In the genomic region with DNA sequence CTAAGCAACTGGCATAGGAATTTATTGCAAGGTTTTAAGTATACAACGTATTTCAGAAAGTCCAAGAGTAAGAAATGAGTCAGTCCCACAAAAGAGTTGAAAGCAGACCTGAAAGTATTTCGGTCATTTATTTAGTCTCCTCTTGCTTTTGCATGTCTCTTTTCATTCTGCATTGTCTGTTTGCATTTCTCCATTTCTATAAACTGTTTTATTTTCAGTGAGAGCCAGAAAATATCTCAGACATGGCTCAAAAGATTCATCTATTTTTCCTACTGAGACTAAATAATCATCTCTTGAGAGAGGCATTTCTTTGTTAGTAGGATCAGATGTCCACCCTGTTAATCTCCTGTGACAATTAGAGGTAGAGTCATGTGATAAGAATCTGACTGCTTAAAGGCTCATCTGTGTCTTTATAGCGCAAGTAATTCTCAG, we compare ENCODE assay signal across 9 cellular contexts.
DNase-seq lines count a peak whose midpoint lies in the region; ATAC-seq and TF ChIP-seq lines count a peak whose summit lies in the region.
"Had no signal": no experiment of that assay in that cellular context is flagged by ENCODE, and none has a peak within 500 bp of the region (broad histone marks: within the 10 kb centered on the region; RNA-seq: fewer than 3 reads in every experiment).

No MANE protein-coding gene starts in this region.

- H3K9me3 ChIP-seq in neural progenitor cell (ENCODE audit: low read depth): no peaks in the 10 kb centered on the region
- no peaks in the 10 kb centered on the region for H3K9me3 ChIP-seq in trophoblast cell (ENCODE audit: insufficient read depth, low read depth, low read length)

- H2BK12ac ChIP-seq in trophoblast cell (ENCODE audit: low read length): no peak overlapping the region

- H3K4me1 ChIP-seq in neural progenitor cell: peaks cover 5% of the 10 kb centered on the region
- no peaks in the 10 kb centered on the region for H3K4me1 ChIP-seq in trophoblast cell (ENCODE audit: control insufficient read depth in 1 of 2, insufficient read depth in 2 of 2, low read length in 2 of 2)

- H3K4me1 Mint-ChIP-seq in neural progenitor cell: peaks cover 12% of the 10 kb centered on the region
- H3K4me1 Mint-ChIP-seq in stimulated activated memory B cell treated with anti-CD40 and anti-IgM and Interleukin-4, amounts not matched to agents 10 μg/mL and 1 μg/mL and 100 μg/mL, for 72 hours: no peaks in the 10 kb centered on the region

- WGBS in trophoblast cell (ENCODE audit: extremely low coverage, insufficient coverage, insufficient read length): no CpG with 5 or more reads among the region's 3 CpGs

- H3K4me2 ChIP-seq in neural progenitor cell (no peak overlapping the region), trophoblast cell (ENCODE audit: low read length) (no peak overlapping the region)

- no peak overlapping the region for H3K23ac ChIP-seq in trophoblast cell (ENCODE audit: low read length)

- H3K18ac ChIP-seq in trophoblast cell (ENCODE audit: low read length): no peak overlapping the region

- no peak overlapping the region for H3K4me3 ChIP-seq in neural progenitor cell
- H3K4me3 ChIP-seq in trophoblast cell (ENCODE audit: low read depth, low read length): no peak overlapping the region

- H3F3A ChIP-seq in neural progenitor cell (ENCODE audit: low read depth): no peaks in the 10 kb centered on the region

- H3K36me3 ChIP-seq in neural progenitor cell (no peaks in the 10 kb centered on the region), trophoblast cell (ENCODE audit: control insufficient read depth in 1 of 2, insufficient read depth in 2 of 2, low read length in 2 of 2) (no peaks in the 10 kb centered on the region)

- ATAC-seq in GM19035 (IDR thresholded peaks at IDR 0.05; ENCODE audit: unreplicated experiment) (peak; percentile 76), HG02678 (IDR thresholded peaks at IDR 0.05; ENCODE audit: unreplicated experiment) (peak; percentile 81)
- no peak for ATAC-seq in stimulated activated memory B cell treated with anti-CD40 and anti-IgM and Interleukin-4, amounts not matched to agents 10 μg/mL and 1 μg/mL and 100 μg/mL, for 72 hours

- H3K27me3 Mint-ChIP-seq in neural progenitor cell (ENCODE audit: insufficient read depth, low read depth): no peaks in the 10 kb centered on the region
- no peaks in the 10 kb centered on the region for H3K27me3 Mint-ChIP-seq in stimulated activated memory B cell treated with anti-CD40 and anti-IgM and Interleukin-4, amounts not matched to agents 10 μg/mL and 1 μg/mL and 100 μg/mL, for 72 hours

- no peaks in the 10 kb centered on the region for H3K27me3 ChIP-seq in neural progenitor cell
- H3K27me3 ChIP-seq in trophoblast cell (ENCODE audit: insufficient read depth, low read length): no peaks in the 10 kb centered on the region

- peak; percentile 20 for DNase-seq in HS-27A (ENCODE audit: low read depth)
- DNase-seq in neural progenitor cell (ENCODE audit: low spot score): no peak
- DNase-seq in DMS 273 treated with DMSO at 0.1 percent for 48 hours (lab: John Stamatoyannopoulos, UW): no peak
- no peak for DNase-seq in activated CD4-positive, CD25-positive, alpha-beta regulatory T cell treated with anti-CD3 and anti-CD28 coated beads, Interleukin-2, amount 50 U/mL, for 72 hours
- DNase-seq in trophoblast cell: no peak
- DNase-seq: stimulated activated CD4-positive, alpha-beta T cell treated with anti-CD3 and anti-CD28 coated beads, Interleukin-4, amount 100 ng/mL, for 1 hour had no signal

- H4K91ac ChIP-seq in trophoblast cell (ENCODE audit: low read depth, low read length): no peak overlapping the region

- no peak overlapping the region for H4K8ac ChIP-seq in trophoblast cell (ENCODE audit: low read depth, low read length)

- no peak overlapping the region for H3K14ac ChIP-seq in trophoblast cell (ENCODE audit: low read length)

- H2BK120ac ChIP-seq in trophoblast cell (ENCODE audit: insufficient read depth, low read length, poor library complexity): no peak overlapping the region

- H3K9me3 Mint-ChIP-seq in neural progenitor cell: no peaks in the 10 kb centered on the region
- no peaks in the 10 kb centered on the region for H3K9me3 Mint-ChIP-seq in stimulated activated memory B cell treated with anti-CD40 and anti-IgM and Interleukin-4, amounts not matched to agents 10 μg/mL and 1 μg/mL and 100 μg/mL, for 72 hours

- no peaks in the 10 kb centered on the region for H3K79me1 ChIP-seq in trophoblast cell (ENCODE audit: low read length)

- TF ChIP-seq CTCF in neural progenitor cell (IDR thresholded peaks at IDR 0.05): no peak

- H3K79me2 ChIP-seq in neural progenitor cell (ENCODE audit: low read depth): no peaks in the 10 kb centered on the region
- H3K79me2 ChIP-seq in trophoblast cell (ENCODE audit: control insufficient read depth, insufficient read depth, low read length, poor library complexity): no peaks in the 10 kb centered on the region

- no peak overlapping the region for H3K4ac ChIP-seq in trophoblast cell (ENCODE audit: low read depth, low read length)

- no peak overlapping the region for H4K12ac ChIP-seq in trophoblast cell (ENCODE audit: low read depth, low read length)

- H3K4me3 Mint-ChIP-seq in neural progenitor cell: no peak overlapping the region
- H3K4me3 Mint-ChIP-seq in stimulated activated memory B cell treated with anti-CD40 and anti-IgM and Interleukin-4, amounts not matched to agents 10 μg/mL and 1 μg/mL and 100 μg/mL, for 72 hours: no peak overlapping the region

- H2AFZ ChIP-seq in neural progenitor cell (replicated peaks): peak overlapping the region; percentile 58
- no peak overlapping the region for H2AFZ ChIP-seq in trophoblast cell (ENCODE audit: insufficient read depth, low read length, poor library complexity)

- no peaks in the 10 kb centered on the region for H4K20me1 ChIP-seq in neural progenitor cell (ENCODE audit: low read depth)

- H2BK5ac ChIP-seq in trophoblast cell (ENCODE audit: low read depth, low read length, poor library complexity): no peak overlapping the region

- no peak overlapping the region for H2AK5ac ChIP-seq in trophoblast cell (ENCODE audit: low read length)

- H3K36me3 Mint-ChIP-seq in neural progenitor cell: no peaks in the 10 kb centered on the region
- no peaks in the 10 kb centered on the region for H3K36me3 Mint-ChIP-seq in stimulated activated memory B cell treated with anti-CD40 and anti-IgM and Interleukin-4, amounts not matched to agents 10 μg/mL and 1 μg/mL and 100 μg/mL, for 72 hours

- no peak overlapping the region for H3K27ac ChIP-seq in neural progenitor cell
- no peak overlapping the region for H3K27ac ChIP-seq in trophoblast cell (ENCODE audit: low read depth, low read length)

- H3K27ac Mint-ChIP-seq in neural progenitor cell: no peak overlapping the region
- H3K27ac Mint-ChIP-seq in stimulated activated memory B cell treated with anti-CD40 and anti-IgM and Interleukin-4, amounts not matched to agents 10 μg/mL and 1 μg/mL and 100 μg/mL, for 72 hours: no peak overlapping the region

- H3K9ac ChIP-seq in neural progenitor cell: no peak overlapping the region
- H3K9ac ChIP-seq in trophoblast cell (ENCODE audit: low read length): no peak overlapping the region
